In genomic region chr1:76881726-76882125, GRCh38 we compare ENCODE assay signal across 25 cellular contexts. TPM values are rescaled to one million over a fixed set of nuclear protein-coding genes. Genes with fewer than 3 reads are reported as not detected.
DNase-seq lines count a peak whose midpoint lies in the region; ATAC-seq lines count a peak whose summit lies in the region.
"Had no signal": no experiment of that assay in that cellular context is flagged by ENCODE, and none has a peak within 500 bp of the region (broad histone marks: within the 10 kb centered on the region; RNA-seq: fewer than 3 reads in every experiment).

No MANE protein-coding gene starts in this region.

- peak; percentile 65 for DNase-seq in EL
- DNase-seq in NCI-H226: peak; percentile 39
- peak; percentile 26 for DNase-seq in dedifferentiated amniotic fluid mesenchymal stem cell (ENCODE audit: extremely low spot score)
- DNase-seq in renal cortical epithelial cell (ENCODE audit: low read depth): peak; percentile 10
- no peak for DNase-seq in ACHN
- DNase-seq in activated T-cell treated with anti-CD3 and anti-CD28 coated beads, Interleukin-2, amount 50 U/mL, for 1 hour: no peak
- DNase-seq: AML-193; Caco-2; CD4-positive, alpha-beta T cell; DMS79; Karpas-422; NCI-H1105 treated with DMSO at 0.1 percent for 48 hours; NCI-H146; NCI-H1930; NCI-H2107; NCI-H446; NCI-H524 treated with DMSO at 0.1 percent for 48 hours; NCI-H774; PC-3; SW 1271 had no signal

- ATAC-seq in esophagus mucosa: no peak
- ATAC-seq: HCT116, HepG2, PC-3, Right ventricle myocardium inferior had no signal

- in situ Hi-C loops in ACHN (cut with HindIII; ENCODE audit: low pct_ligation_motif_present, low pct_unique_long_range_greater_than_20kb, low sequenced_read_pairs): no loop called here

RNA-seq across cellular contexts. Expression of gene ST6GALNAC5, which starts 14.4 kb away (rescaled TPM):
- total RNA-seq in renal cortical epithelial cell (0.80 and 19.1 TPM in 2 replicates), esophagus mucosa (0.96 TPM)
- total RNA-seq: CD4-positive, alpha-beta T cell; HepG2; SJSA1 had no signal

Comparison
In these comparisons a context has a peak if more than half of its experiments do, and no peak if none do; other contexts are left out.
1. DNase-seq: peak in EL (single experiment), NCI-H226 (single experiment), dedifferentiated amniotic fluid mesenchymal stem cell (single experiment) and renal cortical epithelial cell (single experiment); none in ACHN (single experiment) and activated T-cell treated with anti-CD3 and anti-CD28 coated beads, Interleukin-2, amount 50 U/mL, for 1 hour (single experiment).